18 cellular contexts compared by ENCODE assay signal in genomic region chr20:7935027-7935551, GRCh38. TPM values are rescaled to one million over a fixed set of nuclear protein-coding genes. Genes with fewer than 3 reads are reported as not detected.
DNase-seq lines count a peak whose midpoint lies in the region; ATAC-seq and TF ChIP-seq lines count a peak whose summit lies in the region.
"Had no signal": no experiment of that assay in that cellular context is flagged by ENCODE, and none has a peak within 500 bp of the region (broad histone marks: within the 10 kb centered on the region; RNA-seq: fewer than 3 reads in every experiment).

No MANE protein-coding gene starts in this region.

- no peak overlapping the region for H3K27ac ChIP-seq in transverse colon
- no peak overlapping the region for H3K27ac ChIP-seq in neuronal stem cell (replicated peaks; ENCODE audit: low read length)
- H3K27ac ChIP-seq: brain microvascular endothelial cell, gastroesophageal sphincter had no signal

- no peaks in the 10 kb centered on the region for H3K79me1 ChIP-seq in neuronal stem cell (ENCODE audit: low read depth, low read length)

- H3K27me3 ChIP-seq in Loucy (ENCODE audit: insufficient read depth, low read length, poor library complexity, severe bottlenecking): no peaks in the 10 kb centered on the region
- H3K27me3 ChIP-seq in transverse colon: no peaks in the 10 kb centered on the region
- H3K27me3 ChIP-seq in neuronal stem cell (ENCODE audit: control insufficient read depth in 3 of 3, insufficient read depth in 3 of 3, low read depth in 1 of 3, low read length in 3 of 3): peaks cover 0 to 8% (median 0%) of the 10 kb centered on the region in 3 experiments
- H3K27me3 ChIP-seq: brain microvascular endothelial cell, gastroesophageal sphincter had no signal

- H3K4me2 ChIP-seq in Loucy (ENCODE audit: low read depth, low read length, poor library complexity, severe bottlenecking) (no peak overlapping the region), neuronal stem cell (ENCODE audit: insufficient read depth, low read length, poor library complexity, severe bottlenecking) (no peak overlapping the region)

- H2BK120ac ChIP-seq in neuronal stem cell (ENCODE audit: low read depth, low read length): no peak overlapping the region

- H3K9me3 ChIP-seq in Loucy (ENCODE audit: insufficient read depth, low read depth, low read length) (no peaks in the 10 kb centered on the region), transverse colon (no peaks in the 10 kb centered on the region), neuronal stem cell (replicated peaks in 1 of 2; ENCODE audit: control insufficient read depth in 2 of 2, insufficient read depth in 1 of 2, low read depth in 1 of 2, low read length in 2 of 2) (no peaks in the 10 kb centered on the region)
- H3K9me3 ChIP-seq: gastroesophageal sphincter, HAP-1 had no signal

- no peak overlapping the region for H3K23ac ChIP-seq in neuronal stem cell (ENCODE audit: low read depth, low read length, poor library complexity)

- H4K8ac ChIP-seq in neuronal stem cell (ENCODE audit: low read depth, low read length): no peak overlapping the region

- H3K9me2 ChIP-seq in Loucy (replicated peaks; ENCODE audit: low read depth, low read length): no peaks in the 10 kb centered on the region

- H4K20me1 ChIP-seq in Loucy (ENCODE audit: insufficient read depth, low read length, poor library complexity, severe bottlenecking): no peaks in the 10 kb centered on the region

- H3F3A ChIP-seq in Loucy (ENCODE audit: low read depth): no peaks in the 10 kb centered on the region

- DNase-seq in CD1c-positive myeloid dendritic cell (ENCODE audit: extremely low spot score) (peak; percentile 32), transverse colon (no peak), middle frontal gyrus (ENCODE audit: extremely low spot score, low spot score) (no peak), neuronal stem cell (ENCODE audit: low spot score) (no peak)
- DNase-seq: brain microvascular endothelial cell; islet precursor cell; NCI-H1092; NCI-H446 treated with DMSO at 0.1 percent for 48 hours; stimulated activated CD4-positive, alpha-beta T cell treated with anti-CD3 and anti-CD28 coated beads, Interleukin-2, amount 100 ng/mL, for 48 hours; T-helper 9 cell had no signal

- H3K79me2 ChIP-seq in Loucy (ENCODE audit: insufficient read depth, low read length): no peaks in the 10 kb centered on the region

- TF ChIP-seq CTCF in Loucy (conservative IDR thresholded peaks at IDR 0.05; ENCODE audit: low read length) (no peak), transverse colon (IDR thresholded peaks at IDR 0.05) (no peak)

- in situ Hi-C loops in transverse colon (cut with MboI; ENCODE audit: low pct_ligation_motif_present in 1 of 4, low pct_unique_long_range_greater_than_20kb in 1 of 4, low sequenced_read_pairs in 3 of 4): loop anchor here in 1 of 4 donors (25.0 kb wide), 1 partner anchor 777 kb away; no protein-coding TSS in a partner anchor

- H3K14ac ChIP-seq in neuronal stem cell (ENCODE audit: low read length): no peak overlapping the region

- intact Hi-C loops in transverse colon (cut with DNase I; ENCODE audit: low total_unique reads): no loop called here

- H3K18ac ChIP-seq in neuronal stem cell (ENCODE audit: low read length): no peak overlapping the region

- no peak overlapping the region for H2AK5ac ChIP-seq in neuronal stem cell (ENCODE audit: low read depth, low read length)

- 76 to 80% methylated on average over 4 of the region's 4 CpGs for WGBS in transverse colon (ENCODE audit: low coverage in 1 of 2), 2 donors
- no CpG with 5 or more reads among the region's 4 CpGs for WGBS in neuronal stem cell (ENCODE audit: extremely low coverage in 2 of 2, insufficient read length in 2 of 2, insufficient replicate concordance in 1 of 2), 2 donors

- H3K4me1 ChIP-seq in Loucy (ENCODE audit: insufficient read depth, low read length, poor library complexity, severe bottlenecking) (peaks cover 10% of the 10 kb centered on the region), transverse colon (peaks cover 0 to 4% (median 2%) of the 10 kb centered on the region in 4 donors), neuronal stem cell (ENCODE audit: control insufficient read depth in 2 of 2, insufficient read depth in 1 of 2, low read depth in 1 of 2, low read length in 2 of 2) (peaks cover 0 to 2% of the 10 kb centered on the region in 2 donors)

- no peak overlapping the region for H2BK5ac ChIP-seq in neuronal stem cell (ENCODE audit: low read length)

- H3K4me3 ChIP-seq in Loucy (ENCODE audit: low read length, poor library complexity, severe bottlenecking) (no peak overlapping the region), transverse colon (no peak overlapping the region), neuronal stem cell (ENCODE audit: low read length in 2 of 2) (no peak overlapping the region)
- H3K4me3 ChIP-seq: gastroesophageal sphincter, HAP-1 had no signal

- H4K91ac ChIP-seq in neuronal stem cell (ENCODE audit: low read depth, low read length, poor library complexity): no peak overlapping the region

- H2BK15ac ChIP-seq in neuronal stem cell (ENCODE audit: low read length): no peak overlapping the region

- ATAC-seq in GM18907 (IDR thresholded peaks at IDR 0.05; ENCODE audit: unreplicated experiment) (peak; percentile 68), GM21723 (IDR thresholded peaks at IDR 0.05; ENCODE audit: unreplicated experiment) (peak; percentile 67), HG03521 (IDR thresholded peaks at IDR 0.05; ENCODE audit: unreplicated experiment) (no peak)
- ATAC-seq: gastroesophageal sphincter; stimulated activated memory B cell treated with anti-CD40 and anti-IgM and Interleukin-4, amounts not matched to agents 10 μg/mL and 1 μg/mL and 100 μg/mL, for 72 hours had no signal

- H3K9ac ChIP-seq in Loucy (ENCODE audit: low read depth, low read length, poor library complexity, severe bottlenecking) (no peak overlapping the region), neuronal stem cell (ENCODE audit: low read depth, low read length, poor library complexity) (no peak overlapping the region)

- H3K36me3 ChIP-seq in Loucy (ENCODE audit: insufficient read depth, low read length) (no peaks in the 10 kb centered on the region), transverse colon (no peaks in the 10 kb centered on the region), neuronal stem cell (replicated peaks in 1 of 2; ENCODE audit: control insufficient read depth in 2 of 2, insufficient read depth in 2 of 2, low read length in 2 of 2) (no peaks in the 10 kb centered on the region)
- H3K36me3 ChIP-seq: brain microvascular endothelial cell, gastroesophageal sphincter, HAP-1 had no signal

- H2AFZ ChIP-seq in Loucy (ENCODE audit: low read length): peak overlapping the region; percentile 76
- no peak overlapping the region for H2AFZ ChIP-seq in neuronal stem cell (ENCODE audit: low read length)

- no peak for TF ChIP-seq POLR2A in transverse colon (IDR thresholded peaks at IDR 0.05)

- no peak overlapping the region for H3K4ac ChIP-seq in neuronal stem cell (ENCODE audit: low read length)

- no peak overlapping the region for H2BK12ac ChIP-seq in neuronal stem cell (ENCODE audit: low read length)

- no peak for TF ChIP-seq EP300 in transverse colon (IDR thresholded peaks at IDR 0.05; ENCODE audit: low read depth)

RNA-seq across cellular contexts. Expression of gene HAO1, which starts 5.2 kb away (rescaled TPM):
- not detected for total RNA-seq in transverse colon
- polyA plus RNA-seq in neuronal stem cell (2013, experiment 1 of 2): not detected
- polyA plus RNA-seq in neuronal stem cell (2013, experiment 2 of 2): not detected
- total RNA-seq: gastroesophageal sphincter, progenitor cell of endocrine pancreas had no signal
